32 cellular contexts compared by ENCODE assay signal in the genomic region with DNA sequence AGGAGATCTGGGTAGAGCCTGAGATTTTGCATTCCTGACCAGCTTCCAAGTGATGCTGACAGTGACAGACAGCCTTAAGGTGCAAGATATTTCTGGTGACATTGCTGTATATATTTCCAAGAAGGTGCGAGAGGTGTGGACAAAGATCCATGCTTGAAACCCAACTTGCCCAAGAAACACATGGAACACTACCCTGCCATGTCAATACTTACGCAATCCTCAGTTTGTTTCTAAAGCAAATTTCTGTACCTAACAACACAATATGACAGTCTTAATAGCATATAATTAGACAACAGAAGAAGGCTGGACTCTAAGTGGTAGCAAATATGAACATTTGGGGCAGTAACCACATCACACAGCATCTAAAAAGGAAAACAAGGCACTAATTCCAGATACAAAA.
"Had no signal": no experiment of that assay in that cellular context is flagged by ENCODE, and none has a peak within 500 bp of the region (broad histone marks: within the 10 kb centered on the region; RNA-seq: fewer than 3 reads in every experiment).

No MANE protein-coding gene starts in this region.

- H3K4me1 ChIP-seq: parathyroid adenoma, psoas muscle, spleen, suprapubic skin, testis, tibial artery, transverse colon, upper lobe of right lung, uterus had no signal

- H3K27ac Mint-ChIP-seq: naive thymus-derived CD8-positive, alpha-beta T cell; natural killer cell treated with Interleukin-12 subunit alpha and Interleukin-12 subunit beta and Interleukin-15 and Interleukin-18, amount 100 ng/mL, for 72 hours; nephron progenitor cell; progenitor cell of endocrine pancreas; stimulated activated memory B cell treated with anti-CD40 and anti-IgM and Interleukin-4, amounts not matched to agents 10 μg/mL and 1 μg/mL and 100 μg/mL, for 72 hours; type B pancreatic cell had no signal

- H3K27ac ChIP-seq: ovary, parathyroid adenoma, psoas muscle, skin epidermis, spleen, suprapubic skin, testis, tibial artery, transverse colon, upper lobe of right lung, uterus had no signal

- H3K9ac ChIP-seq: parathyroid adenoma had no signal

- H3K4me1 Mint-ChIP-seq: naive thymus-derived CD8-positive, alpha-beta T cell; neural crest cell; stimulated activated memory B cell treated with anti-CD40 and anti-IgM and Interleukin-4, amounts not matched to agents 10 μg/mL and 1 μg/mL and 100 μg/mL, for 72 hours; stimulated activated naive CD8-positive, alpha-beta T cell treated with anti-CD3 and anti-CD28 coated beads, Interleukin-15, amount 100 ng/mL, for 72 hours had no signal

- H3K36me3 Mint-ChIP-seq: naive thymus-derived CD8-positive, alpha-beta T cell; natural killer cell treated with Interleukin-12 subunit alpha and Interleukin-12 subunit beta and Interleukin-15 and Interleukin-18, amount 100 ng/mL, for 72 hours; stimulated activated memory B cell treated with anti-CD40 and anti-IgM and Interleukin-4, amounts not matched to agents 10 μg/mL and 1 μg/mL and 100 μg/mL, for 72 hours; type B pancreatic cell had no signal

- ATAC-seq: naive thymus-derived CD8-positive, alpha-beta T cell; natural killer cell treated with Interleukin-12 subunit alpha and Interleukin-12 subunit beta and Interleukin-15 and Interleukin-18, amount 100 ng/mL, for 72 hours; psoas muscle; right cardiac atrium; sciatic nerve; stimulated activated memory B cell treated with anti-CD40 and anti-IgM and Interleukin-4, amounts not matched to agents 10 μg/mL and 1 μg/mL and 100 μg/mL, for 72 hours; stimulated activated naive CD8-positive, alpha-beta T cell treated with anti-CD3 and anti-CD28 coated beads, Interleukin-15, amount 100 ng/mL, for 72 hours; stimulated activated naive CD8-positive, alpha-beta T cell treated with anti-CD3 and anti-CD28 coated beads, Interleukin-15, Interleukin-2, amounts not matched to agents 100 U/mL and 50 U/mL, for 24 hours; upper lobe of right lung had no signal

- H3K27me3 ChIP-seq: ovary, spleen, suprapubic skin, testis, tibial artery, transverse colon, upper lobe of right lung, uterus had no signal

- H3K79me2 ChIP-seq: parathyroid adenoma had no signal

- H3K4me3 Mint-ChIP-seq: naive thymus-derived CD8-positive, alpha-beta T cell; natural killer cell treated with Interleukin-12 subunit alpha and Interleukin-12 subunit beta and Interleukin-15 and Interleukin-18, amount 100 ng/mL, for 72 hours; nephron progenitor cell; neural crest cell; stimulated activated memory B cell treated with anti-CD40 and anti-IgM and Interleukin-4, amounts not matched to agents 10 μg/mL and 1 μg/mL and 100 μg/mL, for 72 hours; stimulated activated naive CD8-positive, alpha-beta T cell treated with anti-CD3 and anti-CD28 coated beads, Interleukin-15, amount 100 ng/mL, for 72 hours; type B pancreatic cell had no signal

- H3K4me3 ChIP-seq: ovary, psoas muscle, skin epidermis, smooth muscle cell, spleen, suprapubic skin, testis, tibial artery, transverse colon, upper lobe of right lung, uterus had no signal

- H2AFZ ChIP-seq: parathyroid adenoma had no signal

- H3K36me3 ChIP-seq: ovary, spleen, suprapubic skin, tibial artery, transverse colon, upper lobe of right lung, uterus had no signal

- H3K9me3 Mint-ChIP-seq: neural crest cell; stimulated activated naive CD8-positive, alpha-beta T cell treated with anti-CD3 and anti-CD28 coated beads, Interleukin-15, amount 100 ng/mL, for 72 hours had no signal

- H3K4me2 ChIP-seq: smooth muscle cell had no signal

- DNase-seq: naive thymus-derived CD8-positive, alpha-beta T cell; nephron progenitor cell; occipital lobe; ovary; posterior cingulate gyrus; psoas muscle; right cardiac atrium; spleen; stimulated activated CD4-positive, alpha-beta T cell treated with anti-CD3 and anti-CD28 coated beads, Interleukin-12 subunit alpha, Interleukin-12 subunit beta, amount 100 ng/mL, for 4 hours; stimulated activated CD4-positive, alpha-beta T cell treated with anti-CD3 and anti-CD28 coated beads, Interleukin-1b, Interleukin-23, amount 100 ng/mL, for 48 hours; stimulated activated CD4-positive, alpha-beta T cell treated with anti-CD3 and anti-CD28 coated beads, Interleukin-4, amount 100 ng/mL, for 1 hour; stimulated activated CD4-positive, alpha-beta T cell treated with anti-CD3 and anti-CD28 coated beads, Interleukin-4, amount 100 ng/mL, for 4 hours; stimulated activated CD8-positive, alpha-beta memory T cell treated with anti-CD3 and anti-CD28 coated beads, Interleukin-4, amount 100 ng/mL, for 48 hours; stimulated activated naive CD4-positive, alpha-beta T cell; stimulated activated naive CD8-positive, alpha-beta T cell treated with anti-CD3 and anti-CD28 coated beads, Interleukin-15, amount 100 ng/mL, for 72 hours; stimulated activated naive CD8-positive, alpha-beta T cell treated with anti-CD3 and anti-CD28 coated beads, Interleukin-15, Interleukin-2, amounts not matched to agents 100 U/mL and 50 U/mL, for 24 hours; substantia nigra; testis; tibial artery; transverse colon; upper lobe of right lung; uterus had no signal

- H3K27me3 Mint-ChIP-seq: naive thymus-derived CD8-positive, alpha-beta T cell; natural killer cell treated with Interleukin-12 subunit alpha and Interleukin-12 subunit beta and Interleukin-15 and Interleukin-18, amount 100 ng/mL, for 72 hours; progenitor cell of endocrine pancreas; stimulated activated memory B cell treated with anti-CD40 and anti-IgM and Interleukin-4, amounts not matched to agents 10 μg/mL and 1 μg/mL and 100 μg/mL, for 72 hours; stimulated activated naive CD8-positive, alpha-beta T cell treated with anti-CD3 and anti-CD28 coated beads, Interleukin-15, amount 100 ng/mL, for 72 hours; type B pancreatic cell had no signal

- H3K9me3 ChIP-seq: ovary, psoas muscle, suprapubic skin, testis, tibial artery, transverse colon, upper lobe of right lung, uterus had no signal
